17 cellular contexts compared by ENCODE assay signal in genomic region chr3:118945834-118946233, GRCh38.
"Had no signal": no experiment of that assay in that cellular context is flagged by ENCODE, and none has a peak within 500 bp of the region (broad histone marks: within the 10 kb centered on the region; RNA-seq: fewer than 3 reads in every experiment).

No MANE protein-coding gene starts in this region.

- DNase-seq: activated CD4-positive, alpha-beta T cell treated with anti-CD3 and anti-CD28 coated beads for 1 hour; activated CD4-positive, alpha-beta T cell treated with anti-CD3 and anti-CD28 coated beads, Interleukin-2, amount 50 U/mL, for 4 hours; activated gamma-delta T cell treated with Interleukin-2 at 50 U/mL for 16 hours; adrenal gland; effector CD8-positive, alpha-beta T cell; heart right ventricle; left ventricle myocardium inferior; mammary epithelial cell; nephron progenitor cell; occipital lobe; stimulated activated CD4-positive, alpha-beta T cell treated with anti-CD3 and anti-CD28 coated beads, Interleukin-12 subunit alpha, Interleukin-12 subunit beta, amount 100 ng/mL, for 4 hours; stimulated activated CD4-positive, alpha-beta T cell treated with anti-CD3 and anti-CD28 coated beads, Interleukin-1b, Interleukin-23, amount 100 ng/mL, for 48 hours; stimulated activated CD8-positive, alpha-beta memory T cell treated with anti-CD3 and anti-CD28 coated beads, Interleukin-4, amount 100 ng/mL, for 48 hours; stimulated activated naive CD4-positive, alpha-beta T cell; T1000; thyroid gland had no signal

- H3K4me1 Mint-ChIP-seq: nephron progenitor cell had no signal

- H3K4me3 Mint-ChIP-seq: nephron progenitor cell had no signal

- H3K9me3 Mint-ChIP-seq: activated naive CD4-positive, alpha-beta T cell treated with anti-CD3 and anti-CD28 coated beads, Interleukin-2, amount 50 U/mL, for 72 hours; nephron progenitor cell had no signal

- H3K27ac Mint-ChIP-seq: activated naive CD4-positive, alpha-beta T cell treated with anti-CD3 and anti-CD28 coated beads, Interleukin-2, amount 50 U/mL, for 72 hours; nephron progenitor cell had no signal

- H3K36me3 Mint-ChIP-seq: activated naive CD4-positive, alpha-beta T cell treated with anti-CD3 and anti-CD28 coated beads, Interleukin-2, amount 50 U/mL, for 72 hours had no signal
